In the genomic region with DNA sequence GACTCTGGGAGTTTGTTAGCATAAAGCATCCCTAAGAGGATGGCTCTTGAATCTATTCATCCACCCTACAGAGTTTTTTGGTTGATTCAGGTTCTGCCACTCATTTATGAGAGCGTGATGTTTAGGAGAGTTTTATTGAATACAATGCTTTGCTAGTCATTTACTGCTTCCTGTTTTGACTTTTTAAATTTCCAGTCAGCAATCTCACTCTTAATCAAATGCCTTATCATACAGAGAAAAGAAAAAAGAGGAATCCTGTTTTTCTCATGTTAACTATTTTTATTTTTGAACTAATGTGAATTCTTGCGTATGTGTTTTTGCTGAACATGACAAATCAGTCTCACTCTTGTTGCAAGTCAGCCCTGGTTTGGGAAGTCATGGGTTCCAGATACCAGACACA, we compare ENCODE assay signal across 14 cellular contexts.
"Had no signal": no experiment of that assay in that cellular context is flagged by ENCODE, and none has a peak within 500 bp of the region (broad histone marks: within the 10 kb centered on the region; RNA-seq: fewer than 3 reads in every experiment).

No MANE protein-coding gene starts in this region.

- H3K27ac ChIP-seq: foreskin keratinocyte, suprapubic skin had no signal

- H3K36me3 ChIP-seq: spleen, suprapubic skin had no signal

- ATAC-seq: foreskin keratinocyte; left colon; naive thymus-derived CD8-positive, alpha-beta T cell; right cardiac atrium; stimulated activated naive CD8-positive, alpha-beta T cell treated with anti-CD3 and anti-CD28 coated beads, Interleukin-15, Interleukin-2, amounts not matched to agents 100 U/mL and 50 U/mL, for 24 hours had no signal

- H3K4me1 ChIP-seq: foreskin keratinocyte, suprapubic skin had no signal

- H3K27ac Mint-ChIP-seq: progenitor cell of endocrine pancreas, type B pancreatic cell had no signal

- H3K4me3 Mint-ChIP-seq: naive thymus-derived CD8-positive, alpha-beta T cell; type B pancreatic cell had no signal

- H3K4me3 ChIP-seq: spleen, suprapubic skin had no signal

- H3K27me3 Mint-ChIP-seq: type B pancreatic cell had no signal

- H3K9me3 ChIP-seq: spleen, suprapubic skin had no signal

- H3K36me3 Mint-ChIP-seq: naive thymus-derived CD8-positive, alpha-beta T cell; type B pancreatic cell had no signal

- H3K27me3 ChIP-seq: foreskin keratinocyte, spleen, suprapubic skin had no signal

- H3K9me3 Mint-ChIP-seq: naive thymus-derived CD8-positive, alpha-beta T cell; type B pancreatic cell had no signal

- DNase-seq: activated CD4-positive, alpha-beta T cell treated with anti-CD3 and anti-CD28 coated beads for 4 hours; activated CD8-positive, alpha-beta memory T cell treated with anti-CD3 and anti-CD28 coated beads for 24 hours; activated naive CD4-positive, alpha-beta T cell; foreskin keratinocyte; head of caudate nucleus; left colon; naive thymus-derived CD8-positive, alpha-beta T cell; right cardiac atrium; spleen; stimulated activated CD4-positive, alpha-beta T cell treated with anti-CD3 and anti-CD28 coated beads, Interleukin-2, amount 100 ng/mL, for 24 hours; stimulated activated naive CD8-positive, alpha-beta T cell treated with anti-CD3 and anti-CD28 coated beads, Interleukin-15, Interleukin-2, amounts not matched to agents 100 U/mL and 50 U/mL, for 24 hours had no signal
